1 cellular context compared by ENCODE assay signal in the genomic region with DNA sequence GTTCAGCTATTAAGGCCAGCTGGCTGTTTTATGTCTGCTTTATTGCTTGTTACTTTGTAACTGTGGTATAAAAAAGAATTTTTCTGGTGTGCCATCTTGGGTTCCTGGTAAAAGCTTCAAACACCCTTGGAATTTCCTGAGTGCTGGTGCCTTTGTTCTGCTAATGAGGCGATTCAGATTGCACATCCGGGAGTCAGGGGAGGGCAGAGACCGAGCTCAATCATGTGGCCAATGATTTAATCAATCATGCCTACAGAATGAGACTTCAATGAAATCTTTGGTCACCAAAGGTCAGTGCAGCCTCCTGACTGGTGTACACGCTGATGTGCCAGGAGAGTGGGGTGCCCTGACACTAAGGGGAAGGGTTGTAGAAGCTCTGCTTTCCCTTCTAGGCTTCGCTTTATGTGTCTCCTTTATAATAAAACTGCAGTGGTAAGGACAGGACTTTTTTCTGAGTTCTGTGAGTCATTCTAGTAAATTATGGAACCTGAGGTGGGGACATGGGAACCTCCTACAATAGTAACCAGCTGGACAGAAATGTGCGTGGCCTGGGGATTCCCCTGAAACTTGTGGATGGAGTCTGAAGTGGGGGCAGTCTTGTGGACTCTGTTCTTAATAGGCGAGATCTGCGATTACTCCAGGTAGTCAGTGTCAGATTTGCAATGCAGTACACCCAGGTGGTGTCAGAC.
TF ChIP-seq lines count a peak whose summit lies in the region.

No MANE protein-coding gene starts in this region.

TF ChIP-seq in H1, 55 proteins besides CTCF, POLR2A, EP300 and RAD21:
- TF ChIP-seq FOSL1 (IDR thresholded peaks at IDR 0.05; ENCODE audit: insufficient read depth, low read depth, low read length) (no peak), CEBPB (IDR thresholded peaks at IDR 0.05; ENCODE audit: low read depth, low read length) (0 out of 2 replicates have a peak, but pooled peaks have one; percentile 10), SP1 (IDR thresholded peaks at IDR 0.05; ENCODE audit: low read depth, low read length) (0 out of 2 replicates have a peak, but pooled peaks have one; percentile 49), NANOG (IDR thresholded peaks at IDR 0.05; ENCODE audit: insufficient read depth, low read depth, low read length, poor library complexity, severe bottlenecking) (peak; percentile 91), YY1 (IDR thresholded peaks at IDR 0.05; ENCODE audit: low read depth, low read length) (peak; percentile 59; the same call in 1 of the 2 replicates), TEAD4 (IDR thresholded peaks at IDR 0.05; ENCODE audit: low read depth, low read length) (peak; percentile 89)
TF ChIP-seq in H1: peak in this region for 5.
